In genomic region chrX:153875391-153876111, GRCh38 we compare ENCODE assay signal across 6 cellular contexts. TPM values are rescaled to one million over a fixed set of nuclear protein-coding genes. Genes with fewer than 3 reads are reported as not detected.
DNase-seq lines count a peak whose midpoint lies in the region; TF ChIP-seq lines count a peak whose summit lies in the region.

No MANE protein-coding gene starts in this region.

- peak overlapping the region; percentile 91 for H3K27ac ChIP-seq in neural cell (ENCODE audit: low read length)

- no peak for TF ChIP-seq CTCF in astrocyte of the spinal cord (IDR thresholded peaks at IDR 0.05; ENCODE audit: low read depth, low read length)
- no peak for TF ChIP-seq CTCF in neural cell (IDR thresholded peaks at IDR 0.05; ENCODE audit: poor library complexity, severe bottlenecking)

- no peak overlapping the region for H2AFZ ChIP-seq in neural cell (ENCODE audit: low read depth, low read length)

- H3K9ac ChIP-seq in neural cell (ENCODE audit: low read length) = peak overlapping the region; percentile 71

- TF ChIP-seq RAD21 in neural cell (conservative IDR thresholded peaks at IDR 0.05) = no peak

- H3K79me2 ChIP-seq in neural cell (replicated peaks; ENCODE audit: insufficient read depth, low read length) = peaks cover 35% of the 10 kb centered on the region

- H3K4me3 ChIP-seq in astrocyte of the spinal cord (ENCODE audit: low read depth, low read length) = no peak overlapping the region
- H3K4me3 ChIP-seq in neural cell (ENCODE audit: low read length) = peak overlapping the region; percentile 64

- no peaks in the 10 kb centered on the region for H3K36me3 ChIP-seq in neural cell (ENCODE audit: insufficient read depth, low read length)

- H3K9me2 ChIP-seq in neural cell (ENCODE audit: insufficient read depth, low read length) = no peaks in the 10 kb centered on the region

- no peaks in the 10 kb centered on the region for H3K9me3 ChIP-seq in neural cell (ENCODE audit: low read length)

- H3F3A ChIP-seq in neural cell (ENCODE audit: insufficient read depth, low read length, poor library complexity, severe bottlenecking) = no peaks in the 10 kb centered on the region

- in situ Hi-C loops in astrocyte of the spinal cord (cut with HindIII; ENCODE audit: low sequenced_read_pairs) = no loop called here

- no peak for TF ChIP-seq EP300 in neural cell (conservative IDR thresholded peaks at IDR 0.05; ENCODE audit: poor library complexity, severe bottlenecking)

- no peaks in the 10 kb centered on the region for H3K27me3 ChIP-seq in neural cell (ENCODE audit: insufficient read depth, low read depth, low read length)

- no peaks in the 10 kb centered on the region for H4K20me1 ChIP-seq in neural cell (ENCODE audit: insufficient read depth)

- DNase-seq in CD1c-positive myeloid dendritic cell (ENCODE audit: extremely low spot score) (peak; percentile 62), NOMO-1 treated with dmso at 0.1 percent for 144 hours (lab: John Stamatoyannopoulos, UW; ENCODE audit: unreplicated experiment) (peak; percentile 26), astrocyte of the spinal cord (ENCODE audit: low read depth, low spot score) (peak; percentile 5), H4 (ENCODE audit: low spot score) (no peak), SKM-1 treated with dmso at 0.1 percent for 144 hours (lab: John Stamatoyannopoulos, UW; ENCODE audit: unreplicated experiment) (no peak)

- peak overlapping the region; percentile 44 for H3K4me2 ChIP-seq in neural cell (ENCODE audit: low read length)

TF ChIP-seq in neural cell, 6 proteins besides CTCF, POLR2A, EP300 and RAD21:
- no peak for TF ChIP-seq MXI1 (conservative IDR thresholded peaks at IDR 0.05; ENCODE audit: poor library complexity, severe bottlenecking)
- TF ChIP-seq REST (IDR thresholded peaks at IDR 0.05; ENCODE audit: borderline replicate concordance) = peak; percentile 96
- no peak for TF ChIP-seq SMC3 (conservative IDR thresholded peaks at IDR 0.05; ENCODE audit: poor library complexity)

RNA-seq across cellular contexts. Expression of gene L1CAM, which starts 10.4 kb away (rescaled TPM):
- polyA plus RNA-seq in neural cell = 88.0 and 119 TPM in 2 replicates
- polyA minus RNA-seq in neural cell = 186 and 191 TPM in 2 replicates
- 7.9 and 9.7 TPM in 2 replicates for total RNA-seq in H4 (2014; rRNA removed; shearing (Covaris generic))

RNA-seq across cellular contexts. Expression of gene AVPR2, which starts 28.9 kb away (rescaled TPM):
- not detected in 2 replicates for polyA plus RNA-seq in neural cell
- not detected in 2 replicates for polyA minus RNA-seq in neural cell
- total RNA-seq in H4 (2014; rRNA removed; shearing (Covaris generic)) = 0.14 and 0.33 TPM in 2 replicates

RNA-seq across cellular contexts. Expression of gene PDZD4, which starts 45.2 kb away (rescaled TPM):
- polyA plus RNA-seq in neural cell = 343 and 389 TPM in 2 replicates
- polyA minus RNA-seq in neural cell = 338 and 398 TPM in 2 replicates
- total RNA-seq in H4 (2014; rRNA removed; shearing (Covaris generic)) = 3.8 and 4.0 TPM in 2 replicates

RNA-seq across cellular contexts. Expression of gene ARHGAP4, which starts 50.5 kb away (rescaled TPM):
- 11.2 and 12.1 TPM in 2 replicates for polyA plus RNA-seq in neural cell
- 2.9 and 5.3 TPM in 2 replicates for polyA minus RNA-seq in neural cell
- 0.31 and 0.82 TPM in 2 replicates for total RNA-seq in H4 (2014; rRNA removed; shearing (Covaris generic))

RNA-seq across cellular contexts. Expression of gene NAA10, which starts 59.3 kb away (rescaled TPM):
- 117 and 159 TPM in 2 replicates for polyA plus RNA-seq in neural cell
- 35.5 and 40.4 TPM in 2 replicates for polyA minus RNA-seq in neural cell
- 167 and 216 TPM in 2 replicates for total RNA-seq in H4 (2014; rRNA removed; shearing (Covaris generic))

Comparison
In these comparisons a context has a peak if more than half of its experiments do, and no peak if none do; other contexts are left out.
1. DNase-seq: peak in CD1c-positive myeloid dendritic cell (single experiment), NOMO-1 treated with dmso at 0.1 percent for 144 hours (single experiment) and astrocyte of the spinal cord (single experiment); none in H4 (single experiment) and SKM-1 treated with dmso at 0.1 percent for 144 hours (single experiment).